Comparison of ENCODE assay signal across 8 cellular contexts in the genomic region with DNA sequence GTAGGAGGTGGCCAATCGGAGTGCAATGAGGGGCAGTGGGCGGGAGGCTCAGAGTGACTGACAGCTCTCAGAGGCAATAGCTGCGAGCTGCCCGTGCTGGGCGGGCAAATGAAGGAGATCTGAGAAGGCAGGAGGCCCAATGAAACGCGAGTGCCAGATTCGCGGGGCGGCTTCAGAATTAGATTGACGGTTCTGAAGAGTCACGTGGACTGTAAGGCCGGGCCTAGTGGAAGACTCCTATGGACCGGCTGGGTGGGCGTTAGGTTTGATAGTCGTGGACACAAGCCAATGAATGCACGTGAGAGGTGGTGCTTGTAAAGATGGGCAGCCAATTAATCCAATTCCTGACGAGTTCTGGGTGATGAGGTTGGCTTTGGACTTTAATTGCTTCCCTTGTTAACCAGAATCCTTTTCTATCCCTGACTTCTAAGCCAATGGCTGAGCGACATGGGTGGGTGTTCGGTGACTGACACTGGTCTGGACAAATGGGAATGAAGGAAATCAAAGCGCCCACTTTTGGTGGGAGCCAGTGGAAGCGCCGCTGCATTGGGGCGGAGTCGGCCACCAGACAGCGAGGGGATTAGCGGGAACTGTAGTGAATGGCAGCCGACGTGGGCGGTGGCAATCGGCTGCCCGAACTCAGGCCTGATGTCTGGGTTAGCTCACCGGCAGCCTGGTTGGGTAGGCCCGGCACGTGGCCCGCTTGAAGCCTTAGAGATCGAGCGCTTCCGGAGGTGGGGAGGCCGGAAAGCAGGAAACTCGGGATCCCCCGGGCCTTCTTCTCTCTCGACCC. TPM values are rescaled to one million over a fixed set of nuclear protein-coding genes. Genes with fewer than 3 reads are reported as not detected.
A peak's percentile ranks its signal among the peaks of the same experiment; 100 is the strongest.
DNase-seq lines count a peak whose midpoint lies in the region; ATAC-seq lines count a peak whose summit lies in the region.

No MANE protein-coding gene starts in this region.

- no peaks in the 10 kb centered on the region for H3K27me3 Mint-ChIP-seq in naive thymus-derived CD8-positive, alpha-beta T cell
- no peaks in the 10 kb centered on the region for H3K27me3 Mint-ChIP-seq in stimulated activated memory B cell treated with anti-CD40 and anti-IgM and Interleukin-4, amounts not matched to agents 10 μg/mL and 1 μg/mL and 100 μg/mL, for 72 hours

- peak overlapping the region; percentile 89 to 97 (median 94) for H3K27ac Mint-ChIP-seq in naive thymus-derived CD8-positive, alpha-beta T cell
- H3K27ac Mint-ChIP-seq in stimulated activated memory B cell treated with anti-CD40 and anti-IgM and Interleukin-4, amounts not matched to agents 10 μg/mL and 1 μg/mL and 100 μg/mL, for 72 hours, result peak overlapping the region; percentile 72

- POLR2A ChIA-PET in naive thymus-derived CD8-positive, alpha-beta T cell (lab: Charles Lee), result interaction anchor here (0.5 to 2.9 kb wide), 17 partner anchors 9 to 923 kb away, joined by 3 to 28 read pairs (median 4); a partner anchor contains a TSS

- peaks cover 0 to 2% (median 0%) of the 10 kb centered on the region in 9 donors for H3K9me3 Mint-ChIP-seq in naive thymus-derived CD8-positive, alpha-beta T cell
- no peaks in the 10 kb centered on the region for H3K9me3 Mint-ChIP-seq in stimulated activated memory B cell treated with anti-CD40 and anti-IgM and Interleukin-4, amounts not matched to agents 10 μg/mL and 1 μg/mL and 100 μg/mL, for 72 hours

- H3K4me1 Mint-ChIP-seq in naive thymus-derived CD8-positive, alpha-beta T cell, result peaks cover 14 to 51% (median 44%) of the 10 kb centered on the region in 4 donors
- H3K4me1 Mint-ChIP-seq in stimulated activated memory B cell treated with anti-CD40 and anti-IgM and Interleukin-4, amounts not matched to agents 10 μg/mL and 1 μg/mL and 100 μg/mL, for 72 hours, result peaks cover 35% of the 10 kb centered on the region

- DNase-seq in EH (ENCODE audit: low read depth) (peak; percentile 100), GOT3 (lab: John Stamatoyannopoulos, UW) (peak; percentile 98), LHCN-M2 (ENCODE audit: low read depth) (peak; percentile 100), RKO (ENCODE audit: low spot score) (peak; percentile 100), fibroblast of gingiva (ENCODE audit: low read depth) (peak; percentile 100)
- peak; percentile 95 to 99 for DNase-seq in activated T-helper 1 cell treated with anti-CD3 and anti-CD28 coated beads, Interleukin-2, amount 50 U/mL, for 16 hours (ENCODE audit: low read depth in 1 of 2, low spot score in 1 of 2)
- peak; percentile 95 to 100 (median 99) for DNase-seq in naive thymus-derived CD8-positive, alpha-beta T cell

- H3K4me3 Mint-ChIP-seq in naive thymus-derived CD8-positive, alpha-beta T cell, result peak overlapping the region; percentile 67 to 91 (median 81)
- peak overlapping the region; percentile 62 for H3K4me3 Mint-ChIP-seq in stimulated activated memory B cell treated with anti-CD40 and anti-IgM and Interleukin-4, amounts not matched to agents 10 μg/mL and 1 μg/mL and 100 μg/mL, for 72 hours

- H3K36me3 Mint-ChIP-seq in naive thymus-derived CD8-positive, alpha-beta T cell, result peaks cover 0 to 20% (median 0%) of the 10 kb centered on the region in 3 donors
- peaks cover 16% of the 10 kb centered on the region for H3K36me3 Mint-ChIP-seq in stimulated activated memory B cell treated with anti-CD40 and anti-IgM and Interleukin-4, amounts not matched to agents 10 μg/mL and 1 μg/mL and 100 μg/mL, for 72 hours

- ATAC-seq in naive thymus-derived CD8-positive, alpha-beta T cell, result peak; percentile 84 to 85
- ATAC-seq in stimulated activated memory B cell treated with anti-CD40 and anti-IgM and Interleukin-4, amounts not matched to agents 10 μg/mL and 1 μg/mL and 100 μg/mL, for 72 hours, result peak; percentile 96

RNA-seq across cellular contexts. Expression of a gene that starts 0.5 kb away (rescaled TPM):
- total RNA-seq in LHCN-M2 (2014; rRNA removed), result 127 and 142 TPM in 2 replicates
- 242 TPM for polyA plus RNA-seq in LHCN-M2 (2012)
- 100 to 1,000 TPM; 159 to 167 TPM for total RNA-seq in naive thymus-derived CD8-positive, alpha-beta T cell
- 10 to 100 TPM; 14.5 to 26.2 (median 14.7) TPM for polyA plus RNA-seq in naive thymus-derived CD8-positive, alpha-beta T cell

RNA-seq across cellular contexts. Expression of a gene that starts 8.4 kb away (rescaled TPM):
- not detected in 2 replicates for total RNA-seq in LHCN-M2 (2014; rRNA removed)
- polyA plus RNA-seq in LHCN-M2 (2012), result not detected
- under 1 TPM; 0.62 to 0.96 TPM for total RNA-seq in naive thymus-derived CD8-positive, alpha-beta T cell
- under 1 TPM in 1 of 3 donors, not detected in 2; 0.38 TPM for polyA plus RNA-seq in naive thymus-derived CD8-positive, alpha-beta T cell

RNA-seq across cellular contexts. Expression of a gene that starts 32.2 kb away (rescaled TPM):
- total RNA-seq in LHCN-M2 (2014; rRNA removed), result 59.4 and 64.3 TPM in 2 replicates
- 73.0 TPM for polyA plus RNA-seq in LHCN-M2 (2012)
- total RNA-seq in naive thymus-derived CD8-positive, alpha-beta T cell, result 10 to 100 TPM; 54.1 to 64.8 TPM
- 10 to 100 TPM; 16.3 to 30.1 (median 20.6) TPM for polyA plus RNA-seq in naive thymus-derived CD8-positive, alpha-beta T cell

RNA-seq across cellular contexts. Expression of a gene that starts 34.5 kb away (rescaled TPM):
- total RNA-seq in LHCN-M2 (2014; rRNA removed), result 5.5 TPM in 2 replicates
- 9.4 TPM for polyA plus RNA-seq in LHCN-M2 (2012)
- total RNA-seq in naive thymus-derived CD8-positive, alpha-beta T cell, result 10 to 100 TPM; 19.0 to 24.5 TPM
- 10 to 100 TPM; 14.6 to 29.6 (median 15.9) TPM for polyA plus RNA-seq in naive thymus-derived CD8-positive, alpha-beta T cell

RNA-seq across cellular contexts. Expression of a gene that starts 38.9 kb away (rescaled TPM):
- total RNA-seq in LHCN-M2 (2014; rRNA removed), result not detected in 2 replicates
- polyA plus RNA-seq in LHCN-M2 (2012), result not detected
- 10 to 100 TPM in 1 of 2 experiments, 1 to 10 TPM in 1; 8.5 to 10.5 TPM for total RNA-seq in naive thymus-derived CD8-positive, alpha-beta T cell
- polyA plus RNA-seq in naive thymus-derived CD8-positive, alpha-beta T cell, result 1 to 10 TPM; 4.3 to 5.8 (median 5.7) TPM

Comparison
In these comparisons a context has a peak if more than half of its experiments do, and no peak if none do; other contexts are left out.
1. Peak in every context shown above with its lines: DNase-seq and ATAC-seq.